Comparison of ENCODE assay signal across 24 cellular contexts in genomic region chr22:30413001-30413400, GRCh38. TPM values are rescaled to one million over a fixed set of nuclear protein-coding genes. Genes with fewer than 3 reads are reported as not detected.
DNase-seq lines count a peak whose midpoint lies in the region; ATAC-seq and TF ChIP-seq lines count a peak whose summit lies in the region.
"Had no signal": no experiment of that assay in that cellular context is flagged by ENCODE, and none has a peak within 500 bp of the region (broad histone marks: within the 10 kb centered on the region; RNA-seq: fewer than 3 reads in every experiment).

No MANE protein-coding gene starts in this region.

- H3K27ac ChIP-seq in GM23248, result peak overlapping the region; percentile 41
- no peak overlapping the region for H3K27ac ChIP-seq in H9 (ENCODE audit: insufficient read length, low read depth, low read length)
- H3K27ac ChIP-seq: 22Rv1, cardiac muscle cell, KMS-11, neutrophil had no signal

- H4K8ac ChIP-seq in H9 (replicated peaks; ENCODE audit: insufficient read length, low read depth, low read length), result no peak overlapping the region

- no peak for TF ChIP-seq CTCF in MCF 10A (IDR thresholded peaks at IDR 0.05; ENCODE audit: unreplicated experiment)
- TF ChIP-seq CTCF in GM10248 (IDR thresholded peaks at IDR 0.05; ENCODE audit: control extremely low read depth, extremely low read depth, low read depth, missing control alignments), result no peak
- TF ChIP-seq CTCF in H9 (conservative IDR thresholded peaks at IDR 0.05), result no peak

- in situ Hi-C loops in GM23248 (cut with MboI), result no loop called here

- 96 to 97% methylated on average over 4 of the region's 4 CpGs for WGBS in GM23248 (ENCODE audit: low coverage in 1 of 2, low lambda C conversion rate in 2 of 2, missing lambda C conversion rate in 2 of 2), 2 experiments
- WGBS in H9 (ENCODE audit: extremely low coverage, insufficient read length, low lambda C conversion rate), result no CpG with 5 or more reads among the region's 4 CpGs

- peaks cover 56% of the 10 kb centered on the region for H3K36me3 Mint-ChIP-seq in activated CD4-positive, alpha-beta T cell treated with anti-CD3 and anti-CD28 coated beads for 36 hours (ENCODE audit: low read depth)
- H3K36me3 Mint-ChIP-seq in activated CD4-positive, alpha-beta T cell treated with anti-CD3 and anti-CD28 coated beads, Interleukin-2, amount 10 ng/mL, durations not matched to agents 7 days and 5 days (ENCODE audit: low read depth), result peaks cover 47% of the 10 kb centered on the region
- H3K36me3 Mint-ChIP-seq in MCF 10A (ENCODE audit: insufficient read depth, unreplicated experiment) (peaks cover 97% of the 10 kb centered on the region), H9 (ENCODE audit: insufficient read depth in 1 of 3, low read depth in 3 of 3) (peaks cover 15 to 67% (median 36%) of the 10 kb centered on the region in 3 experiments)
- H3K36me3 Mint-ChIP-seq in naive thymus-derived CD8-positive, alpha-beta T cell, result peaks cover 0 to 62% (median 22%) of the 10 kb centered on the region in 3 donors

- H3K4me1 ChIP-seq in GM23248 (ENCODE audit: insufficient read depth) (peaks cover 44% of the 10 kb centered on the region), H9 (ENCODE audit: insufficient read depth, low read length) (no peaks in the 10 kb centered on the region)

- H3K4me2 ChIP-seq in GM23248 (ENCODE audit: unreplicated experiment) (no peak overlapping the region), H9 (ENCODE audit: insufficient read depth, insufficient read length, low read length) (no peak overlapping the region)
- H3K4me2 ChIP-seq: KMS-11 had no signal

- H3K9me3 Mint-ChIP-seq in activated CD4-positive, alpha-beta T cell treated with anti-CD3 and anti-CD28 coated beads for 36 hours (ENCODE audit: low read depth), result no peaks in the 10 kb centered on the region
- no peaks in the 10 kb centered on the region for H3K9me3 Mint-ChIP-seq in activated CD4-positive, alpha-beta T cell treated with anti-CD3 and anti-CD28 coated beads, Interleukin-2, amount 10 ng/mL, durations not matched to agents 7 days and 5 days
- H3K9me3 Mint-ChIP-seq in MCF 10A (ENCODE audit: unreplicated experiment) (no peaks in the 10 kb centered on the region), H9 (no peaks in the 10 kb centered on the region)
- no peaks in the 10 kb centered on the region for H3K9me3 Mint-ChIP-seq in naive thymus-derived CD8-positive, alpha-beta T cell
- H3K9me3 Mint-ChIP-seq: T-helper 1 cell treated with Interleukin-12 subunit alpha and Interleukin-12 subunit beta and Interleukin-4 antibody, amounts not matched to agents 30 μg/mL and 1 μg/mL, for 36 hours had no signal

- H2AFZ ChIP-seq in GM23248 (no peak overlapping the region), H9 (ENCODE audit: low read length) (no peak overlapping the region)

- intact Hi-C loops in activated CD4-positive, alpha-beta T cell treated with anti-CD3 and anti-CD28 coated beads for 36 hours (cut with DNase I, micrococcal nuclease), result no loop called here
- intact Hi-C loops in MCF 10A (cut with micrococcal nuclease), result no loop called here

- H2BK120ac ChIP-seq in H9 (ENCODE audit: low read depth, low read length, poor library complexity, severe bottlenecking), result no peak overlapping the region

- H4K5ac ChIP-seq in H9 (ENCODE audit: insufficient read length, low read depth, low read length), result no peak overlapping the region

- H2BK5ac ChIP-seq in H9 (ENCODE audit: insufficient read length, low read length), result no peak overlapping the region

- no peaks in the 10 kb centered on the region for H3K79me1 ChIP-seq in H9 (ENCODE audit: insufficient read depth, low read depth, low read length, poor library complexity, severe bottlenecking)

- H3K4me1 Mint-ChIP-seq in activated CD4-positive, alpha-beta T cell treated with anti-CD3 and anti-CD28 coated beads for 36 hours, result peaks cover 52% of the 10 kb centered on the region
- H3K4me1 Mint-ChIP-seq in activated CD4-positive, alpha-beta T cell treated with anti-CD3 and anti-CD28 coated beads, Interleukin-2, amount 10 ng/mL, durations not matched to agents 7 days and 5 days, result peaks cover 40% of the 10 kb centered on the region
- peaks cover 50% of the 10 kb centered on the region for H3K4me1 Mint-ChIP-seq in MCF 10A (ENCODE audit: insufficient read depth, unreplicated experiment)
- H3K4me1 Mint-ChIP-seq in naive thymus-derived CD8-positive, alpha-beta T cell, result peaks cover 24 to 68% (median 46%) of the 10 kb centered on the region in 4 donors
- peaks cover 0 to 5% of the 10 kb centered on the region in 2 experiments; a peak in 1 of 4 replicates for H3K4me1 Mint-ChIP-seq in H9
- H3K4me1 Mint-ChIP-seq: B cell had no signal

- H2BK15ac ChIP-seq in H9 (ENCODE audit: low read depth, low read length), result no peak overlapping the region

- H4K91ac ChIP-seq in H9 (ENCODE audit: insufficient read length, low read depth, low read length), result no peak overlapping the region

- peaks cover 64% of the 10 kb centered on the region for H3F3A ChIP-seq in GM23248 (ENCODE audit: insufficient read depth)

- no peak overlapping the region for H2AK5ac ChIP-seq in H9 (ENCODE audit: insufficient read length, low read length)

- peak overlapping the region; percentile 79 for H3K27ac Mint-ChIP-seq in activated CD4-positive, alpha-beta T cell treated with anti-CD3 and anti-CD28 coated beads for 36 hours
- H3K27ac Mint-ChIP-seq in activated CD4-positive, alpha-beta T cell treated with anti-CD3 and anti-CD28 coated beads, Interleukin-2, amount 10 ng/mL, durations not matched to agents 7 days and 5 days, result no peak overlapping the region
- H3K27ac Mint-ChIP-seq in MCF 10A (ENCODE audit: low read depth, unreplicated experiment) (peak overlapping the region; percentile 90), H9 (peak overlapping the region in 1 of 3 experiments; percentile 19; a peak in 2 of 7 replicates)
- peak overlapping the region; percentile 87 to 97 (median 94) for H3K27ac Mint-ChIP-seq in naive thymus-derived CD8-positive, alpha-beta T cell
- H3K27ac Mint-ChIP-seq: B cell had no signal

- H3K56ac ChIP-seq in H9 (ENCODE audit: insufficient read length, low read depth, low read length), result no peak overlapping the region

- H2BK12ac ChIP-seq in H9 (ENCODE audit: insufficient read length, low read depth, low read length), result no peak overlapping the region

- no peak overlapping the region for H3K4me3 ChIP-seq in GM23248
- H3K4me3 ChIP-seq: cardiac muscle cell, skin epidermis had no signal

- H3K27me3 ChIP-seq in GM23248 (replicated peaks; ENCODE audit: insufficient read depth), result no peaks in the 10 kb centered on the region
- H3K27me3 ChIP-seq in H9 (ENCODE audit: insufficient read depth, low read length), result no peaks in the 10 kb centered on the region
- H3K27me3 ChIP-seq: cardiac muscle cell, neutrophil had no signal

- no peak overlapping the region for H3K4me3 Mint-ChIP-seq in activated CD4-positive, alpha-beta T cell treated with anti-CD3 and anti-CD28 coated beads for 36 hours
- no peak overlapping the region for H3K4me3 Mint-ChIP-seq in activated CD4-positive, alpha-beta T cell treated with anti-CD3 and anti-CD28 coated beads, Interleukin-2, amount 10 ng/mL, durations not matched to agents 7 days and 5 days
- H3K4me3 Mint-ChIP-seq in MCF 10A (ENCODE audit: unreplicated experiment), result no peak overlapping the region
- peak overlapping the region in 8 of 10 donors; percentile 26 to 84 (median 54) for H3K4me3 Mint-ChIP-seq in naive thymus-derived CD8-positive, alpha-beta T cell
- no peak overlapping the region for H3K4me3 Mint-ChIP-seq in H9
- H3K4me3 Mint-ChIP-seq: B cell; T-helper 1 cell treated with Interleukin-12 subunit alpha and Interleukin-12 subunit beta and Interleukin-4 antibody, amounts not matched to agents 30 μg/mL and 1 μg/mL, for 36 hours had no signal

- H4K20me1 ChIP-seq in GM23248 (ENCODE audit: insufficient read depth), result no peaks in the 10 kb centered on the region
- no peaks in the 10 kb centered on the region for H4K20me1 ChIP-seq in H9 (ENCODE audit: control insufficient read depth, insufficient read depth, insufficient read length)

- no peak overlapping the region for H3K18ac ChIP-seq in H9 (ENCODE audit: insufficient read length, low read depth, low read length)

- POLR2A ChIA-PET in activated CD4-positive, alpha-beta T cell treated with anti-CD3 and anti-CD28 coated beads for 36 hours (lab: Charles Lee), result interaction anchor here (0.9 to 1.7 kb wide), 2 partner anchors 9 to 14 kb away, joined by 3 to 7 read pairs; no protein-coding TSS in a partner anchor
- POLR2A ChIA-PET in activated CD4-positive, alpha-beta T cell treated with anti-CD3 and anti-CD28 coated beads, Interleukin-2, amount 10 ng/mL, durations not matched to agents 7 days and 5 days (lab: Charles Lee), result no interaction called here
- POLR2A ChIA-PET in MCF 10A (lab: Yijun Ruan, JAX), result interaction anchor here (0.6 to 11.3 kb wide), 5 partner anchors 9 to 218 kb away, joined by 3 to 342 read pairs (median 13); partner anchors contain the start of genes MTFP1 and SEC14L2
- POLR2A ChIA-PET in naive thymus-derived CD8-positive, alpha-beta T cell (lab: Charles Lee), result interaction anchor here (0.8 to 6.0 kb wide), 3 partner anchors 11 to 16 kb away, joined by 3 to 95 read pairs (median 60); partner anchors contain the start of genes MTFP1 and SEC14L2
- POLR2A ChIA-PET in GM10248 (lab: Yijun Ruan, JAX), result interaction anchor here (0.7 to 1.1 kb wide), 2 partner anchors 30 to 516 kb away, joined by 4 to 5 read pairs; no protein-coding TSS in a partner anchor

- H3K9me3 ChIP-seq in GM23248 (ENCODE audit: low read depth) (no peaks in the 10 kb centered on the region), H9 (ENCODE audit: control insufficient read depth, low read depth, low read length) (no peaks in the 10 kb centered on the region)
- H3K9me3 ChIP-seq: Caco-2, neutrophil had no signal

- H3K23ac ChIP-seq in H9 (ENCODE audit: insufficient read length, low read depth, low read length), result no peak overlapping the region

- no peak overlapping the region for H2BK20ac ChIP-seq in H9 (ENCODE audit: low read depth, low read length, poor library complexity, severe bottlenecking)

- H3K27me3 Mint-ChIP-seq in activated CD4-positive, alpha-beta T cell treated with anti-CD3 and anti-CD28 coated beads for 36 hours, result no peaks in the 10 kb centered on the region
- H3K27me3 Mint-ChIP-seq in activated CD4-positive, alpha-beta T cell treated with anti-CD3 and anti-CD28 coated beads, Interleukin-2, amount 10 ng/mL, durations not matched to agents 7 days and 5 days, result no peaks in the 10 kb centered on the region
- H3K27me3 Mint-ChIP-seq in MCF 10A (ENCODE audit: insufficient read depth, unreplicated experiment) (no peaks in the 10 kb centered on the region), H9 (ENCODE audit: low read depth) (no peaks in the 10 kb centered on the region)
- H3K27me3 Mint-ChIP-seq in naive thymus-derived CD8-positive, alpha-beta T cell, result no peaks in the 10 kb centered on the region
- H3K27me3 Mint-ChIP-seq: B cell had no signal

- no TSS peak for BruUV-seq in MCF 10A (replicated peaks; lab: Mats Ljungman, UMichigan)

- peaks cover 60% of the 10 kb centered on the region for H3K36me3 ChIP-seq in GM23248 (ENCODE audit: low read depth)

- no peak overlapping the region for H3T11ph ChIP-seq in H9 (ENCODE audit: low read length)

- no peak for ATAC-seq in activated CD4-positive, alpha-beta T cell treated with anti-CD3 and anti-CD28 coated beads for 36 hours
- ATAC-seq in naive thymus-derived CD8-positive, alpha-beta T cell, result no peak

- H3K4ac ChIP-seq in H9 (ENCODE audit: low read depth, low read length), result no peak overlapping the region

- H3K79me2 ChIP-seq in GM23248 (ENCODE audit: insufficient read depth) (peaks cover 31% of the 10 kb centered on the region), H9 (ENCODE audit: insufficient read depth, low read length) (no peaks in the 10 kb centered on the region)

- DNase-seq in activated CD4-positive, alpha-beta T cell treated with anti-CD3 and anti-CD28 coated beads for 36 hours, result no peak
- DNase-seq in activated CD4-positive, alpha-beta T cell treated with anti-CD3 and anti-CD28 coated beads, Interleukin-2, amount 10 ng/mL, durations not matched to agents 7 days and 5 days, result no peak
- DNase-seq in GM23248 (no peak), MCF 10A (ENCODE audit: unreplicated experiment) (no peak), GM10248 (ENCODE audit: extremely low spot score) (no peak), H9 (no peak)
- DNase-seq in naive thymus-derived CD8-positive, alpha-beta T cell, result no peak
- no peak for DNase-seq in effector CD8-positive, alpha-beta T cell (lab: John Stamatoyannopoulos, UW)
- DNase-seq: Caco-2; DMS79 treated with DMSO at 0.1 percent for 48 hours; MV-4-11; NCI-H1694; NCI-H2171; NCI-H524 treated with DMSO at 0.1 percent for 48 hours; stimulated activated CD4-positive, alpha-beta T cell treated with anti-CD3 and anti-CD28 coated beads, Interleukin-1b, Interleukin-23, amount 100 ng/mL, for 48 hours; stimulated activated naive CD4-positive, alpha-beta T cell; trophoblast cell had no signal

- CTCF ChIA-PET in activated CD4-positive, alpha-beta T cell treated with anti-CD3 and anti-CD28 coated beads for 36 hours (lab: Charles Lee), result interaction anchor here (0.9 to 4.0 kb wide), 7 partner anchors 11 to 125 kb away, joined by 3 to 13 read pairs (median 5); partner anchors contain the start of genes MTFP1, RNF215 and SEC14L2
- CTCF ChIA-PET in activated CD4-positive, alpha-beta T cell treated with anti-CD3 and anti-CD28 coated beads, Interleukin-2, amount 10 ng/mL, durations not matched to agents 7 days and 5 days (lab: Charles Lee), result interaction anchor here (0.6 to 3.1 kb wide), 10 partner anchors 9 to 902 kb away, joined by 3 to 11 read pairs (median 4); partner anchors contain the start of gene SEC14L2
- CTCF ChIA-PET in MCF 10A (lab: Yijun Ruan, JAX) (interaction anchor here (0.6 to 5.4 kb wide), 8 partner anchors 11 to 157 kb away, joined by 3 to 59 read pairs (median 4); partner anchors contain the start of gene MTFP1), GM10248 (lab: Yijun Ruan, JAX) (interaction anchor here (1.3 to 6.9 kb wide), 8 partner anchors 11 to 125 kb away, joined by 3 to 33 read pairs (median 9); partner anchors contain the start of genes MTFP1, RNF215 and SEC14L2)

- H3K9ac ChIP-seq in GM23248 (0 out of 2 replicates have a peak overlapping the region, but pooled peaks have one; percentile 5), H9 (ENCODE audit: extremely low read depth, insufficient read length, low read length) (no peak overlapping the region)
- H3K9ac ChIP-seq: KMS-11 had no signal

- no peaks in the 10 kb centered on the region for H3K9me2 ChIP-seq in GM23248 (ENCODE audit: insufficient read depth)

- H3K14ac ChIP-seq in H9 (ENCODE audit: insufficient read depth, low read length), result no peak overlapping the region

- H3K23me2 ChIP-seq in H9 (ENCODE audit: insufficient read length, low read depth, low read length, poor library complexity, severe bottlenecking), result no peaks in the 10 kb centered on the region

RNA-seq across cellular contexts. Expression of gene MTFP1, which starts 12.6 kb away (rescaled TPM):
- 10 to 100 TPM; 47.0 to 54.6 TPM for total RNA-seq in activated CD4-positive, alpha-beta T cell treated with anti-CD3 and anti-CD28 coated beads for 36 hours
- total RNA-seq in activated CD4-positive, alpha-beta T cell treated with anti-CD3 and anti-CD28 coated beads, Interleukin-2, amount 10 ng/mL, durations not matched to agents 7 days and 5 days, result 10 to 100 TPM; 34.5 to 40.0 TPM
- total RNA-seq in GM23248 (2014; rRNA removed; shearing (Covaris generic)), result 6.6 and 18.3 TPM in 2 replicates
- polyA plus RNA-seq in GM23248 (2016; fragmentation: Nextera tagmentation; extraction: Ambion mirVana), result 8.1 and 8.5 TPM in 2 replicates
- total RNA-seq in MCF 10A (2022) (23.2 and 31.6 TPM in 2 replicates), H9 (2021) (46.8 and 56.8 TPM in 2 replicates)
- total RNA-seq in naive thymus-derived CD8-positive, alpha-beta T cell, result 10 to 100 TPM; 15.8 to 18.0 TPM
- 10 to 100 TPM; 42.3 to 53.5 (median 50.0) TPM for polyA plus RNA-seq in naive thymus-derived CD8-positive, alpha-beta T cell

RNA-seq across cellular contexts. Expression of gene SEC14L2, which starts 16.2 kb away (rescaled TPM):
- 10 to 100 TPM; 13.8 to 18.2 TPM for total RNA-seq in activated CD4-positive, alpha-beta T cell treated with anti-CD3 and anti-CD28 coated beads for 36 hours
- total RNA-seq in activated CD4-positive, alpha-beta T cell treated with anti-CD3 and anti-CD28 coated beads, Interleukin-2, amount 10 ng/mL, durations not matched to agents 7 days and 5 days, result 10 to 100 TPM in 1 of 2 experiments, 1 to 10 TPM in 1; 7.6 to 10.5 TPM
- total RNA-seq in GM23248 (2014; rRNA removed; shearing (Covaris generic)), result 41.9 and 54.6 TPM in 2 replicates
- 23.3 and 26.6 TPM in 2 replicates for polyA plus RNA-seq in GM23248 (2016; fragmentation: Nextera tagmentation; extraction: Ambion mirVana)
- 20.0 and 29.1 TPM in 2 replicates for total RNA-seq in MCF 10A (2022)
- total RNA-seq in naive thymus-derived CD8-positive, alpha-beta T cell, result 10 to 100 TPM; 17.8 to 19.9 TPM
- 10 to 100 TPM; 16.8 to 25.9 (median 22.5) TPM for polyA plus RNA-seq in naive thymus-derived CD8-positive, alpha-beta T cell
- 8.2 and 8.5 TPM in 2 replicates for total RNA-seq in H9 (2021)

RNA-seq across cellular contexts. Expression of gene RNF215, which starts 25.8 kb away (rescaled TPM):
- total RNA-seq in activated CD4-positive, alpha-beta T cell treated with anti-CD3 and anti-CD28 coated beads for 36 hours, result 1 to 10 TPM; 4.3 to 7.4 TPM
- total RNA-seq in activated CD4-positive, alpha-beta T cell treated with anti-CD3 and anti-CD28 coated beads, Interleukin-2, amount 10 ng/mL, durations not matched to agents 7 days and 5 days, result 1 to 10 TPM; 9.8 to 9.9 TPM
- 29.9 and 45.1 TPM in 2 replicates for total RNA-seq in GM23248 (2014; rRNA removed; shearing (Covaris generic))
- 2.7 and 2.9 TPM in 2 replicates for polyA plus RNA-seq in GM23248 (2016; fragmentation: Nextera tagmentation; extraction: Ambion mirVana)
- 18.4 and 19.6 TPM in 2 replicates for total RNA-seq in MCF 10A (2022)
- total RNA-seq in naive thymus-derived CD8-positive, alpha-beta T cell, result 1 to 10 TPM; 5.6 to 6.2 TPM
- polyA plus RNA-seq in naive thymus-derived CD8-positive, alpha-beta T cell, result under 1 TPM; 0.14 to 0.44 (median 0.39) TPM
- total RNA-seq in H9 (2021), result 22.6 and 24.5 TPM in 2 replicates

RNA-seq across cellular contexts. Expression of gene CCDC157, which starts 56.2 kb away (rescaled TPM):
- total RNA-seq in activated CD4-positive, alpha-beta T cell treated with anti-CD3 and anti-CD28 coated beads for 36 hours, result 1 to 10 TPM; 2.4 to 3.7 TPM
- 1 to 10 TPM; 3.5 to 4.3 TPM for total RNA-seq in activated CD4-positive, alpha-beta T cell treated with anti-CD3 and anti-CD28 coated beads, Interleukin-2, amount 10 ng/mL, durations not matched to agents 7 days and 5 days
- 5.0 and 9.2 TPM in 2 replicates for total RNA-seq in GM23248 (2014; rRNA removed; shearing (Covaris generic))
- polyA plus RNA-seq in GM23248 (2016; fragmentation: Nextera tagmentation; extraction: Ambion mirVana), result 2.5 and 2.7 TPM in 2 replicates
- 1.1 and 1.7 TPM in 2 replicates for total RNA-seq in MCF 10A (2022)
- total RNA-seq in naive thymus-derived CD8-positive, alpha-beta T cell, result 1 to 10 TPM; 2.8 to 4.1 TPM
- polyA plus RNA-seq in naive thymus-derived CD8-positive, alpha-beta T cell, result 1 to 10 TPM in 2 of 3 donors, under 1 TPM in 1; 0.66 to 2.5 (median 1.1) TPM
- total RNA-seq in H9 (2021), result 4.3 and 4.8 TPM in 2 replicates

RNA-seq across cellular contexts. Expression of gene SF3A1, which starts 56.3 kb away (rescaled TPM):
- total RNA-seq in activated CD4-positive, alpha-beta T cell treated with anti-CD3 and anti-CD28 coated beads for 36 hours, result 100 to 1,000 TPM; 254 to 499 TPM
- 100 to 1,000 TPM; 247 to 279 TPM for total RNA-seq in activated CD4-positive, alpha-beta T cell treated with anti-CD3 and anti-CD28 coated beads, Interleukin-2, amount 10 ng/mL, durations not matched to agents 7 days and 5 days
- total RNA-seq in GM23248 (2014; rRNA removed; shearing (Covaris generic)), result 9.1 and 12.9 TPM in 2 replicates
- polyA plus RNA-seq in GM23248 (2016; fragmentation: Nextera tagmentation; extraction: Ambion mirVana), result 75.0 and 88.3 TPM in 2 replicates
- 167 and 193 TPM in 2 replicates for total RNA-seq in MCF 10A (2022)
- total RNA-seq in naive thymus-derived CD8-positive, alpha-beta T cell, result 100 to 1,000 TPM; 313 to 314 TPM
- 100 to 1,000 TPM in 1 of 3 donors, 10 to 100 TPM in 2; 66.5 to 119 (median 99.8) TPM for polyA plus RNA-seq in naive thymus-derived CD8-positive, alpha-beta T cell
- 211 and 225 TPM in 2 replicates for total RNA-seq in H9 (2021)

Comparison
In these comparisons a context has a peak if more than half of its experiments do, and no peak if none do; other contexts are left out.
1. H3K4me3 Mint-ChIP-seq: peak in naive thymus-derived CD8-positive, alpha-beta T cell (8 of 10); none in activated CD4-positive, alpha-beta T cell treated with anti-CD3 and anti-CD28 coated beads for 36 hours (single experiment), activated CD4-positive, alpha-beta T cell treated with anti-CD3 and anti-CD28 coated beads, Interleukin-2, amount 10 ng/mL, durations not matched to agents 7 days and 5 days (single experiment), MCF 10A (single experiment) and H9 (0 of 2).